20 cellular contexts compared by ENCODE assay signal in genomic region chr2:183383854-183384253, GRCh38.
DNase-seq lines count a peak whose midpoint lies in the region; ATAC-seq lines count a peak whose summit lies in the region.
"Had no signal": no experiment of that assay in that cellular context is flagged by ENCODE, and none has a peak within 500 bp of the region (broad histone marks: within the 10 kb centered on the region; RNA-seq: fewer than 3 reads in every experiment).

No MANE protein-coding gene starts in this region.

- H3K27ac ChIP-seq in caudate nucleus (ENCODE audit: low read depth, low read length): no peak overlapping the region
- H3K27ac ChIP-seq: PC-9, RWPE1, SJSA1 had no signal

- DNase-seq in SIG-M5 treated with dmso at 0.1 percent for 504 hours (lab: John Stamatoyannopoulos, UW; ENCODE audit: unreplicated experiment) (peak; percentile 70), SIG-M5 (lab: John Stamatoyannopoulos, UW) (no peak), MV-4-11 (lab: John Stamatoyannopoulos, UW) (peak; percentile 78), caudate nucleus (lab: John Stamatoyannopoulos, UW) (no peak), germinal center (ENCODE audit: low spot score) (no peak)
- no peak for DNase-seq in stimulated activated naive CD8-positive, alpha-beta T cell treated with anti-CD3 and anti-CD28 coated beads, Interleukin-15, Interleukin-2, amounts not matched to agents 100 U/mL and 50 U/mL, for 24 hours
- DNase-seq: COR-L47, GF-D8, NCI-H1417, NCI-H187, NCI-H2107, NCI-H510A treated with DMSO at 0.1 percent for 48 hours, NCI-H774, PC-9, SW 1271, T-helper 2 cell had no signal

- peak; percentile 56 for ATAC-seq in GM21786 (IDR thresholded peaks at IDR 0.05; ENCODE audit: unreplicated experiment)
- ATAC-seq in stimulated activated naive CD8-positive, alpha-beta T cell treated with anti-CD3 and anti-CD28 coated beads, Interleukin-15, Interleukin-2, amounts not matched to agents 100 U/mL and 50 U/mL, for 24 hours: no peak
- ATAC-seq: K562 had no signal

Comparison
In these comparisons a context has a peak if more than half of its experiments do, and no peak if none do; other contexts are left out.
1. DNase-seq: peak in SIG-M5 treated with dmso at 0.1 percent for 504 hours (single experiment) and MV-4-11 (single experiment); none in SIG-M5 (single experiment), caudate nucleus (0 of 61), germinal center (single experiment) and stimulated activated naive CD8-positive, alpha-beta T cell treated with anti-CD3 and anti-CD28 coated beads, Interleukin-15, Interleukin-2, amounts not matched to agents 100 U/mL and 50 U/mL, for 24 hours (single experiment).